Comparison of ENCODE assay signal across 8 cellular contexts in the genomic region with DNA sequence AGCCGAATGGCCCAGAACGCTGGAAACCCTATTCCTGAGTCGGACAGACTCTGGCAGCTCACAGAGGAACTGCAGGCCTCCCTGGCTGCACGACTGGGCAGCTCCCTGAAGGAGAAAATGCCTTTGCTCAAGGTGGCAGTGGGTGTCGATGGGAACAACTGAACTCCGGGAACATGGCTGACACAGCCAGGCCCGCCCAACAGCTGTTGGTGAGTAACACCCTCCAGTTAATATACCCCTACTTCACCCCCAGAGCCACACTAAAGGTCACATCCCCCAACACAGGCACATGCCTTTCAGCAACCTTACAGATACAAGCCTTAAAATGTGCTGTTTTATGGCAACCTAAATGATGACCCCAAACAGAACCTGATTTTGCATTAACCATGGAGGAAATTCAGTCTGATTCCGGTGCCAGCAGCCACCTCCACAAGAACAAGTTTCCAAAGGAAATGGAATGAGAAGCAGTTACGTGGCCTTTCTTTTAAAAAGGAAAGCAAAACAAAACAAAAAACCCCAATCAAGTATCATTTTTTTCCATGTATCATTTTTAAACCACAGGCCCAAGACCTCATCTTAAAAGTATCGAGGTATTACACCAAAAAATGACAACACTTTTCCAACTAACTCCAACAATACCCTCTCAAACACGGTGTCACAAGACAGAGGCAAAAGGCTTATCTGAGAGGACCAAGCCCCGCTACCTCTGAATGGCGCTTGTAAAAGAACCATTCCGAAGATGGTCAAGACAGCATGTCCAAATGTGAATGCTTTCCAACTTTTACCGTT. TPM values are rescaled to one million over a fixed set of nuclear protein-coding genes. Genes with fewer than 3 reads are reported as not detected.
A peak's percentile ranks its signal among the peaks of the same experiment; 100 is the strongest.
DNase-seq lines count a peak whose midpoint lies in the region; ATAC-seq lines count a peak whose summit lies in the region.

No MANE protein-coding gene starts in this region.

- peak overlapping the region in 1 of 2 experiments; percentile 84 for H3K14ac ChIP-seq in mesenchymal stem cell (ENCODE audit: low read length in 2 of 2)

- H3K27ac Mint-ChIP-seq in activated CD4-positive, alpha-beta T cell treated with anti-CD3 and anti-CD28 coated beads, Interleukin-2, amount 10 ng/mL, durations not matched to agents 7 days and 5 days = peak overlapping the region; percentile 98
- H3K27ac Mint-ChIP-seq in stimulated activated naive CD8-positive, alpha-beta T cell treated with anti-CD3 and anti-CD28 coated beads, Interleukin-15, amount 100 ng/mL, for 72 hours = peak overlapping the region; percentile 99

- no peaks in the 10 kb centered on the region for H3K9me3 Mint-ChIP-seq in activated CD4-positive, alpha-beta T cell treated with anti-CD3 and anti-CD28 coated beads, Interleukin-2, amount 10 ng/mL, durations not matched to agents 7 days and 5 days
- H3K9me3 Mint-ChIP-seq in stimulated activated naive CD8-positive, alpha-beta T cell treated with anti-CD3 and anti-CD28 coated beads, Interleukin-15, amount 100 ng/mL, for 72 hours = no peaks in the 10 kb centered on the region

- H3K27ac ChIP-seq in effector memory CD4-positive, alpha-beta T cell (ENCODE audit: insufficient read depth, low read length, poor library complexity, severe bottlenecking) = peak overlapping the region; percentile 99
- no peak overlapping the region for H3K27ac ChIP-seq in mesenchymal stem cell (ENCODE audit: low read length, poor library complexity, severe bottlenecking)

- no peak overlapping the region for H2AFZ ChIP-seq in mesenchymal stem cell (ENCODE audit: low read depth, low read length)

- H2BK120ac ChIP-seq in mesenchymal stem cell (ENCODE audit: low read depth, low read length) = no peak overlapping the region

- H3K27me3 Mint-ChIP-seq in activated CD4-positive, alpha-beta T cell treated with anti-CD3 and anti-CD28 coated beads, Interleukin-2, amount 10 ng/mL, durations not matched to agents 7 days and 5 days = no peaks in the 10 kb centered on the region
- H3K27me3 Mint-ChIP-seq in stimulated activated naive CD8-positive, alpha-beta T cell treated with anti-CD3 and anti-CD28 coated beads, Interleukin-15, amount 100 ng/mL, for 72 hours = no peaks in the 10 kb centered on the region

- H3K79me1 ChIP-seq in mesenchymal stem cell (replicated peaks; ENCODE audit: low read length, poor library complexity, severe bottlenecking) = peaks cover 2% of the 10 kb centered on the region

- H4K91ac ChIP-seq in mesenchymal stem cell (ENCODE audit: low read length) = no peak overlapping the region

- H3K9me3 ChIP-seq in effector memory CD4-positive, alpha-beta T cell (ENCODE audit: control insufficient read depth, low read length) = no peaks in the 10 kb centered on the region
- H3K9me3 ChIP-seq in mesenchymal stem cell (ENCODE audit: control insufficient read depth, low read length) = no peaks in the 10 kb centered on the region

- peak overlapping the region; percentile 96 for H3K4me3 Mint-ChIP-seq in activated CD4-positive, alpha-beta T cell treated with anti-CD3 and anti-CD28 coated beads, Interleukin-2, amount 10 ng/mL, durations not matched to agents 7 days and 5 days
- H3K4me3 Mint-ChIP-seq in stimulated activated naive CD8-positive, alpha-beta T cell treated with anti-CD3 and anti-CD28 coated beads, Interleukin-15, amount 100 ng/mL, for 72 hours = peak overlapping the region; percentile 97 to 98

- peak overlapping the region; percentile 27 for H3K4me2 ChIP-seq in mesenchymal stem cell (ENCODE audit: low read length, poor library complexity, severe bottlenecking)

- peaks cover 35% of the 10 kb centered on the region for H3K4me1 ChIP-seq in effector memory CD4-positive, alpha-beta T cell (ENCODE audit: control insufficient read depth, insufficient read depth, low read length, poor library complexity, severe bottlenecking)
- peaks cover 15% of the 10 kb centered on the region for H3K4me1 ChIP-seq in mesenchymal stem cell (ENCODE audit: control insufficient read depth, insufficient read depth, low read depth, low read length)

- peak overlapping the region; percentile 94 for H3K4me3 ChIP-seq in effector memory CD4-positive, alpha-beta T cell (ENCODE audit: insufficient read depth, low read depth, low read length, poor library complexity, severe bottlenecking)
- H3K4me3 ChIP-seq in mesenchymal stem cell (ENCODE audit: insufficient read depth in 1 of 2, low read depth in 1 of 2, low read length in 2 of 2) = peak overlapping the region in 1 of 2 experiments; percentile 93

- H2BK12ac ChIP-seq in mesenchymal stem cell (ENCODE audit: low read length in 2 of 2) = peak overlapping the region in 1 of 2 experiments; percentile 18

- no peak overlapping the region for H2BK5ac ChIP-seq in mesenchymal stem cell (ENCODE audit: low read depth, low read length, poor library complexity, severe bottlenecking)

- H3K9ac ChIP-seq in mesenchymal stem cell (ENCODE audit: low read length) = peak overlapping the region; percentile 98

- H3K36me3 Mint-ChIP-seq in activated CD4-positive, alpha-beta T cell treated with anti-CD3 and anti-CD28 coated beads, Interleukin-2, amount 10 ng/mL, durations not matched to agents 7 days and 5 days (ENCODE audit: low read depth) = peaks cover 7% of the 10 kb centered on the region

- peak; percentile 21 for ATAC-seq in stimulated activated naive CD8-positive, alpha-beta T cell treated with anti-CD3 and anti-CD28 coated beads, Interleukin-15, amount 100 ng/mL, for 72 hours
- ATAC-seq in GM21390 (IDR thresholded peaks at IDR 0.05; ENCODE audit: unreplicated experiment) = no peak

- no peak overlapping the region for H4K8ac ChIP-seq in mesenchymal stem cell (ENCODE audit: low read length)

- CTCF ChIA-PET in activated CD4-positive, alpha-beta T cell treated with anti-CD3 and anti-CD28 coated beads, Interleukin-2, amount 10 ng/mL, durations not matched to agents 7 days and 5 days (lab: Charles Lee) = interaction anchor here (0.6 to 1.6 kb wide), 5 partner anchors 8 to 191 kb away, joined by 3 to 7 read pairs (median 6); no protein-coding TSS in a partner anchor

- H3K36me3 ChIP-seq in effector memory CD4-positive, alpha-beta T cell (ENCODE audit: control insufficient read depth, insufficient read depth, low read length) = peaks cover 7% of the 10 kb centered on the region
- peaks cover 0 to 5% of the 10 kb centered on the region in 2 experiments for H3K36me3 ChIP-seq in mesenchymal stem cell (ENCODE audit: control insufficient read depth in 1 of 2, insufficient read depth in 2 of 2, low read depth in 1 of 2, low read length in 2 of 2)

- H2BK15ac ChIP-seq in mesenchymal stem cell (ENCODE audit: low read depth, poor library complexity, severe bottlenecking) = no peak overlapping the region

- WGBS in mesenchymal stem cell = 69% methylated on average over 15 of the region's 15 CpGs

- DNase-seq in NCI-H748 (lab: John Stamatoyannopoulos, UW; ENCODE audit: unreplicated experiment) (peak; percentile 54), NCI-H748 treated with DMSO at 0.1 percent for 48 hours (lab: John Stamatoyannopoulos, UW) (no peak), mesenchymal stem cell (peak; percentile 84), RPMI8226 (no peak)
- DNase-seq in activated CD4-positive, alpha-beta T cell treated with anti-CD3 and anti-CD28 coated beads, Interleukin-2, amount 10 ng/mL, durations not matched to agents 7 days and 5 days = peak; percentile 36
- DNase-seq in effector memory CD4-positive, alpha-beta T cell = no peak
- peak; percentile 48 to 59 for DNase-seq in stimulated activated naive CD8-positive, alpha-beta T cell treated with anti-CD3 and anti-CD28 coated beads, Interleukin-15, amount 100 ng/mL, for 72 hours

- H3K4ac ChIP-seq in mesenchymal stem cell (ENCODE audit: low read depth in 1 of 2, low read length in 2 of 2) = peak overlapping the region in 1 of 2 experiments; percentile 76

- H3K27me3 ChIP-seq in effector memory CD4-positive, alpha-beta T cell (replicated peaks; ENCODE audit: control insufficient read depth, insufficient read depth, low read length, poor library complexity, severe bottlenecking) = no peaks in the 10 kb centered on the region
- no peaks in the 10 kb centered on the region for H3K27me3 ChIP-seq in mesenchymal stem cell (ENCODE audit: control insufficient read depth in 1 of 2, insufficient read depth in 1 of 2, low read length in 2 of 2)

- no peak overlapping the region for H3K23ac ChIP-seq in mesenchymal stem cell (ENCODE audit: low read length in 2 of 2)

- POLR2A ChIA-PET in activated CD4-positive, alpha-beta T cell treated with anti-CD3 and anti-CD28 coated beads, Interleukin-2, amount 10 ng/mL, durations not matched to agents 7 days and 5 days (lab: Charles Lee) = interaction anchor here (0.9 to 1.2 kb wide), 2 partner anchors 9 kb away, joined by 4 to 5 read pairs; no protein-coding TSS in a partner anchor

- peaks cover 61% of the 10 kb centered on the region for H3K4me1 Mint-ChIP-seq in activated CD4-positive, alpha-beta T cell treated with anti-CD3 and anti-CD28 coated beads, Interleukin-2, amount 10 ng/mL, durations not matched to agents 7 days and 5 days
- H3K4me1 Mint-ChIP-seq in stimulated activated naive CD8-positive, alpha-beta T cell treated with anti-CD3 and anti-CD28 coated beads, Interleukin-15, amount 100 ng/mL, for 72 hours = peaks cover 62% of the 10 kb centered on the region

- H2AK5ac ChIP-seq in mesenchymal stem cell (ENCODE audit: low read length, severe bottlenecking) = no peak overlapping the region

- H3K18ac ChIP-seq in mesenchymal stem cell (ENCODE audit: low read depth in 1 of 2, low read length in 2 of 2) = no peak overlapping the region

RNA-seq across cellular contexts. Expression of a gene that starts 3.1 kb away (rescaled TPM):
- 10 to 100 TPM; 11.3 to 12.8 TPM for total RNA-seq in activated CD4-positive, alpha-beta T cell treated with anti-CD3 and anti-CD28 coated beads, Interleukin-2, amount 10 ng/mL, durations not matched to agents 7 days and 5 days
- polyA plus RNA-seq in mesenchymal stem cell (2013, experiment 1 of 2) = 31.5 TPM
- polyA plus RNA-seq in mesenchymal stem cell (2013, experiment 2 of 2) = 32.5 TPM

Comparison
In these comparisons a context has a peak if more than half of its experiments do, and no peak if none do; other contexts are left out.
1. DNase-seq: peak in NCI-H748 (single experiment), activated CD4-positive, alpha-beta T cell treated with anti-CD3 and anti-CD28 coated beads, Interleukin-2, amount 10 ng/mL, durations not matched to agents 7 days and 5 days (single experiment), mesenchymal stem cell (single experiment) and stimulated activated naive CD8-positive, alpha-beta T cell treated with anti-CD3 and anti-CD28 coated beads, Interleukin-15, amount 100 ng/mL, for 72 hours (2 of 2); none in NCI-H748 treated with DMSO at 0.1 percent for 48 hours (single experiment), effector memory CD4-positive, alpha-beta T cell (0 of 3) and RPMI8226 (single experiment).